8 cellular contexts compared by ENCODE assay signal in genomic region chr17:16492613-16493290, GRCh38. TPM values are rescaled to one million over a fixed set of nuclear protein-coding genes. Genes with fewer than 3 reads are reported as not detected.
A peak's percentile ranks its signal among the peaks of the same experiment; 100 is the strongest.
DNase-seq lines count a peak whose midpoint lies in the region; TF ChIP-seq lines count a peak whose summit lies in the region.

No MANE protein-coding gene starts in this region.

- no peak for TF ChIP-seq CTCF in SU-DHL-6 (IDR thresholded peaks at IDR 0.05; ENCODE audit: insufficient read depth, low read length, poor library complexity, severe bottlenecking)
- no peak for TF ChIP-seq CTCF in foreskin fibroblast (IDR thresholded peaks at IDR 0.05; ENCODE audit: low read depth, low read length)
- no peak for TF ChIP-seq CTCF in sigmoid colon (IDR thresholded peaks at IDR 0.05)

- DNase-seq in GM23248 (no peak), foreskin fibroblast (no peak), sigmoid colon (no peak), cerebellar nuclear complex (lab: John Stamatoyannopoulos, UW) (no peak), posterior vena cava (ENCODE audit: low spot score) (no peak), DMS153 treated with DMSO at 0.1 percent for 48 hours (lab: John Stamatoyannopoulos, UW; ENCODE audit: unreplicated experiment) (no peak)
- no peak for DNase-seq in NK-92 treated with Interleukin-12 subunit alpha and Interleukin-12 subunit beta, amount 100 ng/mL, for 24 hours (lab: John Stamatoyannopoulos, UW)

- H3F3A ChIP-seq in GM23248 (ENCODE audit: insufficient read depth), result no peaks in the 10 kb centered on the region
- no peaks in the 10 kb centered on the region for H3F3A ChIP-seq in SU-DHL-6 (ENCODE audit: insufficient read depth)

- intact Hi-C loops in sigmoid colon (cut with DNase I), result no loop called here
- intact Hi-C loops in posterior vena cava (cut with DNase I), result no loop called here

- in situ Hi-C loops in GM23248 (cut with MboI), result no loop called here

- no peak overlapping the region for H3K4me2 ChIP-seq in GM23248 (ENCODE audit: unreplicated experiment)
- peak overlapping the region; percentile 37 for H3K4me2 ChIP-seq in SU-DHL-6 (ENCODE audit: low read depth, low read length, poor library complexity, severe bottlenecking)

- H3K27ac ChIP-seq in GM23248 (no peak overlapping the region), SU-DHL-6 (ENCODE audit: low read depth, low read length) (no peak overlapping the region), sigmoid colon (peak overlapping the region; percentile 36 to 74 (median 64))

- H3K4me3 ChIP-seq in GM23248 (peak overlapping the region; percentile 71), SU-DHL-6 (ENCODE audit: insufficient read depth, low read length, poor library complexity, severe bottlenecking) (peak overlapping the region; percentile 43), foreskin fibroblast (ENCODE audit: low read depth in 1 of 2, low read length in 2 of 2) (peak overlapping the region; percentile 41 to 43), sigmoid colon (peak overlapping the region; percentile 32 to 80 (median 69))

- H4K20me1 ChIP-seq in GM23248 (ENCODE audit: insufficient read depth) (no peaks in the 10 kb centered on the region), SU-DHL-6 (ENCODE audit: low read depth, low read length) (no peaks in the 10 kb centered on the region)

- H2AFZ ChIP-seq in GM23248 (peak overlapping the region; percentile 72), SU-DHL-6 (ENCODE audit: low read depth, low read length, severe bottlenecking) (no peak overlapping the region)

- TF ChIP-seq POLR2A in sigmoid colon (IDR thresholded peaks at IDR 0.05), result no peak

- no peaks in the 10 kb centered on the region; the same call in 1 of the 2 replicates for H3K4me1 ChIP-seq in GM23248 (ENCODE audit: insufficient read depth)
- peaks cover 0 to 21% (median 15%) of the 10 kb centered on the region in 4 donors for H3K4me1 ChIP-seq in sigmoid colon

- TF ChIP-seq EP300 in sigmoid colon (IDR thresholded peaks at IDR 0.05), result no peak

- WGBS in GM23248 (ENCODE audit: low coverage in 1 of 2, low lambda C conversion rate in 2 of 2, missing lambda C conversion rate in 2 of 2), 2 experiments, result 77 to 82% methylated on average over 23 to 24 of the region's 24 CpGs
- WGBS in sigmoid colon, 2 donors, result 78 to 85% methylated on average over 24 of the region's 24 CpGs

- H3K9ac ChIP-seq in GM23248, result no peak overlapping the region
- H3K9ac ChIP-seq in SU-DHL-6 (ENCODE audit: low read length), result peak overlapping the region; percentile 36; the same call in 1 of the 2 replicates

- H3K9me3 ChIP-seq in GM23248 (ENCODE audit: low read depth), result no peaks in the 10 kb centered on the region
- no peaks in the 10 kb centered on the region for H3K9me3 ChIP-seq in SU-DHL-6 (ENCODE audit: insufficient read depth, low read length)
- H3K9me3 ChIP-seq in sigmoid colon, result no peaks in the 10 kb centered on the region

- H3K36me3 ChIP-seq in GM23248 (ENCODE audit: low read depth), result no peaks in the 10 kb centered on the region
- H3K36me3 ChIP-seq in SU-DHL-6 (ENCODE audit: low read length), result no peaks in the 10 kb centered on the region
- H3K36me3 ChIP-seq in sigmoid colon, result no peaks in the 10 kb centered on the region

- H3K9me2 ChIP-seq in GM23248 (ENCODE audit: insufficient read depth), result no peaks in the 10 kb centered on the region
- H3K9me2 ChIP-seq in SU-DHL-6 (replicated peaks; ENCODE audit: insufficient read depth, low read length), result no peaks in the 10 kb centered on the region

- H3K27me3 ChIP-seq in GM23248 (replicated peaks; ENCODE audit: insufficient read depth), result peaks cover 30% of the 10 kb centered on the region
- no peaks in the 10 kb centered on the region for H3K27me3 ChIP-seq in SU-DHL-6 (ENCODE audit: low read length)
- no peaks in the 10 kb centered on the region for H3K27me3 ChIP-seq in sigmoid colon

- H3K79me2 ChIP-seq in GM23248 (ENCODE audit: insufficient read depth), result no peaks in the 10 kb centered on the region
- H3K79me2 ChIP-seq in SU-DHL-6 (ENCODE audit: insufficient read depth, low read length), result no peaks in the 10 kb centered on the region

RNA-seq across cellular contexts. Expression of gene LRRC75A, which starts 0.8 kb away (rescaled TPM):
- 0.13 and 0.22 TPM in 2 replicates for total RNA-seq in GM23248 (2014; rRNA removed; shearing (Covaris generic))
- polyA plus RNA-seq in GM23248 (2016; fragmentation: Nextera tagmentation; extraction: Ambion mirVana) (0.15 and 0.54 TPM in 2 replicates), sigmoid colon (10 to 100 TPM; 25.5 to 40.5 (median 37.2) TPM)
- total RNA-seq in sigmoid colon (1 to 10 TPM; 2.2 to 5.7 (median 3.9) TPM), posterior vena cava (1 to 10 TPM; 2.3 to 3.0 TPM)

Comparison
In these comparisons a context has a peak if more than half of its experiments do, and no peak if none do; other contexts are left out.
1. H3K27ac ChIP-seq: peak in sigmoid colon (4 of 4); none in GM23248 (single experiment) and SU-DHL-6 (single experiment).
2. Peak in every context shown above with its lines, with median percentiles within 50 percentile points of each other: H3K4me3 ChIP-seq.